In genomic region chr2:126793885-126794613, GRCh38 we compare ENCODE assay signal across 21 cellular contexts.
A peak's percentile ranks its signal among the peaks of the same experiment; 100 is the strongest.
DNase-seq lines count a peak whose midpoint lies in the region; ATAC-seq lines count a peak whose summit lies in the region.
"Had no signal": no experiment of that assay in that cellular context is flagged by ENCODE, and none has a peak within 500 bp of the region (broad histone marks: within the 10 kb centered on the region; RNA-seq: fewer than 3 reads in every experiment).

No MANE protein-coding gene starts in this region.

- DNase-seq in activated effector memory CD4-positive, alpha-beta T cell treated with anti-CD3 and anti-CD28 coated beads, Interleukin-2, amount 50 U/mL, for 16 hours = peak; percentile 6
- DNase-seq in activated effector memory CD4-positive, alpha-beta T cell treated with Interleukin-2 at 50 U/mL for 16 hours = no peak
- peak; percentile 28 for DNase-seq in activated CD8-positive, alpha-beta memory T cell treated with anti-CD3 and anti-CD28 coated beads, Interleukin-2, amount 50 U/mL, for 48 hours
- DNase-seq in left lobe of liver (ENCODE audit: low spot score) (peak; percentile 31), ureter (ENCODE audit: low spot score) (peak; percentile 35), NCI-H2227 treated with DMSO at 0.1 percent for 48 hours (lab: John Stamatoyannopoulos, UW) (no peak), COR-L47 (lab: John Stamatoyannopoulos, UW) (no peak), HuH-7.5 (ENCODE audit: low spot score) (no peak)
- DNase-seq: activated CD8-positive, alpha-beta T cell treated with anti-CD3 and anti-CD28 coated beads for 36 hours; activated naive CD8-positive, alpha-beta T cell treated with anti-CD3 and anti-CD28 coated beads, Interleukin-2, amount 10 ng/mL, durations not matched to agents 7 days and 5 days; DMS153; GF-D8; mesenchymal stem cell; naive thymus-derived CD8-positive, alpha-beta T cell; NCI-H2029; NCI-H510A treated with DMSO at 0.1 percent for 48 hours; OCI-M1; SHP77; stimulated activated CD4-positive, alpha-beta T cell treated with anti-CD3 and anti-CD28 coated beads, Interleukin-2, amount 100 ng/mL, for 48 hours; uterus had no signal

- ATAC-seq in left lobe of liver = peak; percentile 44
- ATAC-seq: activated CD8-positive, alpha-beta T cell treated with anti-CD3 and anti-CD28 coated beads for 36 hours; GM12878; naive thymus-derived CD8-positive, alpha-beta T cell had no signal

Comparison
In these comparisons a context has a peak if more than half of its experiments do, and no peak if none do; other contexts are left out.
1. DNase-seq: peak in activated effector memory CD4-positive, alpha-beta T cell treated with anti-CD3 and anti-CD28 coated beads, Interleukin-2, amount 50 U/mL, for 16 hours (single experiment), activated CD8-positive, alpha-beta memory T cell treated with anti-CD3 and anti-CD28 coated beads, Interleukin-2, amount 50 U/mL, for 48 hours (single experiment), left lobe of liver (single experiment) and ureter (single experiment); none in activated effector memory CD4-positive, alpha-beta T cell treated with Interleukin-2 at 50 U/mL for 16 hours (single experiment), NCI-H2227 treated with DMSO at 0.1 percent for 48 hours (single experiment), COR-L47 (single experiment) and HuH-7.5 (single experiment).